11 cellular contexts compared by ENCODE assay signal in genomic region chr7:6395898-6396582, GRCh38. TPM values are rescaled to one million over a fixed set of nuclear protein-coding genes. Genes with fewer than 3 reads are reported as not detected.
A peak's percentile ranks its signal among the peaks of the same experiment; 100 is the strongest.
DNase-seq lines count a peak whose midpoint lies in the region; ATAC-seq and TF ChIP-seq lines count a peak whose summit lies in the region.
"Had no signal": no experiment of that assay in that cellular context is flagged by ENCODE, and none has a peak within 500 bp of the region (broad histone marks: within the 10 kb centered on the region; RNA-seq: fewer than 3 reads in every experiment).

No MANE protein-coding gene starts in this region.

- POLR2A ChIA-PET in CD8-positive, alpha-beta T cell (lab: Charles Lee), result no interaction called here

- peak overlapping the region; percentile 85 for H3K27ac Mint-ChIP-seq in CD8-positive, alpha-beta T cell
- peak overlapping the region; percentile 84 for H3K27ac Mint-ChIP-seq in T-helper 17 cell

- H3K27ac ChIP-seq in CD8-positive, alpha-beta T cell (ENCODE audit: low read depth, low read length), result no peak overlapping the region
- H3K27ac ChIP-seq in fibroblast of lung (ENCODE audit: insufficient read depth, low read length) (peak overlapping the region; percentile 27), neutrophil (peak overlapping the region; percentile 77)

- no peak for ATAC-seq in CD8-positive, alpha-beta T cell
- ATAC-seq in T-helper 17 cell (peak; percentile 17), GM18511 (IDR thresholded peaks at IDR 0.05; ENCODE audit: unreplicated experiment) (no peak), GM18502 (IDR thresholded peaks at IDR 0.05; ENCODE audit: poor library complexity, unreplicated experiment) (no peak)
- ATAC-seq: HCT116 had no signal

- CTCF ChIA-PET in CD8-positive, alpha-beta T cell (lab: Charles Lee), result no interaction called here

- no peak for DNase-seq in CD8-positive, alpha-beta T cell
- DNase-seq in T-helper 17 cell (no peak), fibroblast of lung (ENCODE audit: low read depth in 2 of 2) (no peak), retina (no peak), HPDE6-E6E7 (ENCODE audit: extremely low spot score) (no peak)
- DNase-seq: activated CD8-positive, alpha-beta memory T cell treated with anti-CD3 and anti-CD28 coated beads, Interleukin-2, amount 50 U/mL, for 4 hours; NCI-H1694 treated with DMSO at 0.1 percent for 48 hours had no signal

- no peak overlapping the region for H3K4me3 ChIP-seq in CD8-positive, alpha-beta T cell (ENCODE audit: low read depth, low read length)
- no peak overlapping the region for H3K4me3 ChIP-seq in fibroblast of lung (replicated peaks in 1 of 4; ENCODE audit: control extremely low read depth in 1 of 4, insufficient read depth in 1 of 4, low read depth in 3 of 4, low read length in 4 of 4)
- peak overlapping the region; percentile 5 to 45 for H3K4me3 ChIP-seq in neutrophil (ENCODE audit: low read depth in 1 of 2, low read length in 1 of 2)

- no peak overlapping the region for H3K4me2 ChIP-seq in fibroblast of lung (ENCODE audit: extremely low read depth, insufficient read depth, low read length)

- no peak for TF ChIP-seq CTCF in CD8-positive, alpha-beta T cell (IDR thresholded peaks at IDR 0.05)
- TF ChIP-seq CTCF in fibroblast of lung (conservative IDR thresholded peaks at IDR 0.05 in 1 of 2, IDR thresholded peaks at IDR 0.05 in 1 of 2; ENCODE audit: low read depth in 1 of 2, low read length in 2 of 2) (no peak), neutrophil (IDR thresholded peaks at IDR 0.05) (no peak)

- H3K9ac ChIP-seq in fibroblast of lung (ENCODE audit: insufficient read depth, low read length), result no peak overlapping the region

- H3K36me3 ChIP-seq in CD8-positive, alpha-beta T cell (ENCODE audit: insufficient read depth, low read length), result peaks cover 11% of the 10 kb centered on the region
- H3K36me3 ChIP-seq in fibroblast of lung (ENCODE audit: control insufficient read depth, insufficient read depth, low read length) (peaks cover 10% of the 10 kb centered on the region), neutrophil (peaks cover 61% of the 10 kb centered on the region)

- no peak overlapping the region for H3K4me3 Mint-ChIP-seq in CD8-positive, alpha-beta T cell
- peak overlapping the region; percentile 77 for H3K4me3 Mint-ChIP-seq in T-helper 17 cell

- no peaks in the 10 kb centered on the region for H3K27me3 Mint-ChIP-seq in CD8-positive, alpha-beta T cell (ENCODE audit: low read depth)
- no peaks in the 10 kb centered on the region for H3K27me3 Mint-ChIP-seq in T-helper 17 cell

- H3K79me2 ChIP-seq in fibroblast of lung (ENCODE audit: control insufficient read depth, insufficient read depth, low read length), result peaks cover 92% of the 10 kb centered on the region

- intact Hi-C loops in CD8-positive, alpha-beta T cell (cut with DNase I, micrococcal nuclease), result no loop called here

- peaks cover 23% of the 10 kb centered on the region for H3K4me1 ChIP-seq in CD8-positive, alpha-beta T cell (ENCODE audit: insufficient read depth, low read length)
- H3K4me1 ChIP-seq in fibroblast of lung (ENCODE audit: control insufficient read depth, extremely low read depth, insufficient read depth, low read length) (peaks cover 15% of the 10 kb centered on the region), neutrophil (ENCODE audit: control insufficient read depth in 1 of 2, insufficient read depth in 1 of 2, low read depth in 1 of 2, low read length in 1 of 2) (peaks cover 33 to 45% of the 10 kb centered on the region in 2 experiments)

- H3K4me1 Mint-ChIP-seq in CD8-positive, alpha-beta T cell (ENCODE audit: low read depth), result peaks cover 61% of the 10 kb centered on the region
- H3K4me1 Mint-ChIP-seq in T-helper 17 cell, result peaks cover 43% of the 10 kb centered on the region

- peaks cover 5% of the 10 kb centered on the region for H4K20me1 ChIP-seq in fibroblast of lung (ENCODE audit: control insufficient read depth, extremely low read depth, insufficient read depth, low read length)

- no peaks in the 10 kb centered on the region for H3K27me3 ChIP-seq in CD8-positive, alpha-beta T cell (ENCODE audit: insufficient read depth, low read length)
- H3K27me3 ChIP-seq in fibroblast of lung (ENCODE audit: control insufficient read depth, insufficient read depth, low read length), result no peaks in the 10 kb centered on the region
- H3K27me3 ChIP-seq in neutrophil, result no peaks in the 10 kb centered on the region

- no peaks in the 10 kb centered on the region for H3K9me3 Mint-ChIP-seq in CD8-positive, alpha-beta T cell

- H3K9me3 ChIP-seq in CD8-positive, alpha-beta T cell (ENCODE audit: low read length), result no peaks in the 10 kb centered on the region
- H3K9me3 ChIP-seq in T-helper 17 cell (ENCODE audit: control insufficient read depth, low read length, poor library complexity, severe bottlenecking) (no peaks in the 10 kb centered on the region), fibroblast of lung (ENCODE audit: control insufficient read depth, insufficient read depth, low read depth, low read length) (no peaks in the 10 kb centered on the region), neutrophil (no peaks in the 10 kb centered on the region)

- H3K36me3 Mint-ChIP-seq in CD8-positive, alpha-beta T cell, result peaks cover 64% of the 10 kb centered on the region
- peaks cover 5% of the 10 kb centered on the region for H3K36me3 Mint-ChIP-seq in T-helper 17 cell (ENCODE audit: low read depth)

- no peak overlapping the region for H2AFZ ChIP-seq in fibroblast of lung (ENCODE audit: low read length)

RNA-seq across cellular contexts. Expression of gene RAC1, which starts 21.7 kb away (rescaled TPM):
- 10 to 100 TPM; 70.3 to 74.8 TPM for total RNA-seq in CD8-positive, alpha-beta T cell
- 10 to 100 TPM; 62.2 to 69.4 TPM for total RNA-seq in T-helper 17 cell
- total RNA-seq in fibroblast of lung, result 39.3 and 55.8 TPM in 2 replicates
- 685 and 743 TPM in 2 replicates for polyA plus RNA-seq in fibroblast of lung
- 345 and 425 TPM in 2 replicates for polyA plus RNA-seq in fibroblast of lung (2012)
- polyA minus RNA-seq in fibroblast of lung (ENCODE audit: low replicate concordance), result 118 and 158 TPM in 2 replicates

RNA-seq across cellular contexts. Expression of gene FAM220A, which starts 47.3 kb away (rescaled TPM):
- 1 to 10 TPM; 7.1 to 7.7 TPM for total RNA-seq in CD8-positive, alpha-beta T cell
- 1 to 10 TPM; 6.0 to 6.2 TPM for total RNA-seq in T-helper 17 cell
- total RNA-seq in fibroblast of lung, result 19.8 and 20.1 TPM in 2 replicates
- 15.5 and 22.5 TPM in 2 replicates for polyA plus RNA-seq in fibroblast of lung
- 12.4 and 15.3 TPM in 2 replicates for polyA plus RNA-seq in fibroblast of lung (2012)
- 4.8 and 8.0 TPM in 2 replicates for polyA minus RNA-seq in fibroblast of lung (ENCODE audit: low replicate concordance)

RNA-seq across cellular contexts. Expression of gene DAGLB, which starts 51.7 kb away (rescaled TPM):
- total RNA-seq in CD8-positive, alpha-beta T cell, result 10 to 100 TPM; 35.4 to 40.4 TPM
- 10 to 100 TPM; 19.6 to 26.8 TPM for total RNA-seq in T-helper 17 cell
- 12.1 and 22.6 TPM in 2 replicates for total RNA-seq in fibroblast of lung
- 14.5 and 17.3 TPM in 2 replicates for polyA plus RNA-seq in fibroblast of lung
- polyA plus RNA-seq in fibroblast of lung (2012), result 13.7 and 15.3 TPM in 2 replicates
- polyA minus RNA-seq in fibroblast of lung (ENCODE audit: low replicate concordance), result 29.7 and 34.1 TPM in 2 replicates

Comparison
In these comparisons a context has a peak if more than half of its experiments do, and no peak if none do; other contexts are left out.
1. H3K4me3 ChIP-seq: peak in neutrophil (2 of 2); none in CD8-positive, alpha-beta T cell (single experiment) and fibroblast of lung (0 of 4).